9 cellular contexts compared by ENCODE assay signal in the genomic region with DNA sequence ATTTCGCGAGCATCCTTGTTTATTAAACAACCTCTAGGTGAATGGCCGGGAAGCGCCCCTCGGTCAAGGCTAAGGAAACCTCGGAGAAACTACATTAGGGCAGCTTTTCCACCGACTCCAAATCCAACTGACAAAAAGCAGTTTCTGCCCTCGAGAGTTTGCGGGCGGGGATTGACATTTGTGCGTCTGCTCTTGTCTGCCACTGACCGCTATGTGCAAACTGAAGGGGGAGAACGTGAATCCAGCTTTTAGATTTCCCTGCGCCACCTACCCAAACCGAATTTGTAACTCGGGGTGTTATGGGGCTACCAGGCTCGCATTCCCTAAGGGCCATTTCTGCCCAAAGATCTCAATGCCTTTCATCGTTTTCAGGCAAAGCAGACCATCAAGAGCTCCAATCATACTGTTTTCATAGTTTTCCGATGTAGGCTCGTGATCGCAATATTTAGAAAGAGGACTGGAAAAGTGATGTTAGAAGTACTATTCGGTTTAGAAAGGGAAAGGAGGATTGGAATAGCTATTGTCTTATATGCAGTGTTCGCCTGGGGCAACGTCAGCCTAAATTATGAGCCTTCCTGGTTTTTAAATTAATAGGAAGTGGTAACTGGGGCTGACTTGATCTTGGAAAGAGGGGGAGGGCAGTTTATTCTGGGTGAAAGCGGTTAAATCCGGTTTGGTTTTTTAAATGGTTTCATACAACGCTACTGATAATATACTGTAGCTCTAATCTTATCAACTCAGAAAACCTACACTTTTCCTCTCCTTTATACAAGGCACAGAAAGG. TPM values are rescaled to one million over a fixed set of nuclear protein-coding genes. Genes with fewer than 3 reads are reported as not detected.
A peak's percentile ranks its signal among the peaks of the same experiment; 100 is the strongest.
DNase-seq lines count a peak whose midpoint lies in the region; ATAC-seq, FAIRE-seq and TF ChIP-seq lines count a peak whose summit lies in the region.
"Had no signal": no experiment of that assay in that cellular context is flagged by ENCODE, and none has a peak within 500 bp of the region (broad histone marks: within the 10 kb centered on the region; RNA-seq: fewer than 3 reads in every experiment).

No MANE protein-coding gene starts in this region.

- no peaks in the 10 kb centered on the region for H3K27me3 ChIP-seq in AG04450 (ENCODE audit: control insufficient read depth, insufficient read depth, low read length)
- no peaks in the 10 kb centered on the region for H3K27me3 ChIP-seq in endothelial cell of umbilical vein (ENCODE audit: control insufficient read depth in 2 of 2, insufficient read depth in 2 of 2, low read length in 2 of 2)

- TF ChIP-seq CTCF in AG04450 (IDR thresholded peaks at IDR 0.05; ENCODE audit: low read depth, low read length) (no peak), endothelial cell of umbilical vein (IDR thresholded peaks at IDR 0.05; ENCODE audit: extremely low read depth in 1 of 2, insufficient read depth in 1 of 2, low read depth in 1 of 2, low read length in 2 of 2) (no peak)

- H3K4me3 Mint-ChIP-seq in naive thymus-derived CD8-positive, alpha-beta T cell = peak overlapping the region; percentile 13 to 88 (median 51)

- TF ChIP-seq POLR2A in endothelial cell of umbilical vein (IDR thresholded peaks at IDR 0.05; ENCODE audit: low read depth, low read length) = no peak

- CTCF ChIA-PET in AG04450 (lab: Charles Lee) = no interaction called here
- CTCF ChIA-PET in endothelial cell of umbilical vein (lab: Charles Lee) = interaction anchor here (1.4 to 1.7 kb wide), 5 partner anchors 9 to 51 kb away, joined by 3 to 11 read pairs (median 6); no protein-coding TSS in a partner anchor

- POLR2A ChIA-PET in AG04450 (lab: Yijun Ruan, JAX) = interaction anchor here (0.7 to 1.9 kb wide), 2 partner anchors 13 to 44 kb away, joined by 3 to 7 read pairs; no protein-coding TSS in a partner anchor
- POLR2A ChIA-PET in endothelial cell of umbilical vein (lab: Charles Lee) = interaction anchor here (1.5 kb wide), 1 partner anchor 43 kb away, joined by 10 read pairs; no protein-coding TSS in a partner anchor
- POLR2A ChIA-PET in naive thymus-derived CD8-positive, alpha-beta T cell (lab: Charles Lee) = no interaction called here

- peak overlapping the region; percentile 99 for H3K4me2 ChIP-seq in endothelial cell of umbilical vein (ENCODE audit: insufficient read depth, low read length)

- no peaks in the 10 kb centered on the region for H3K36me3 ChIP-seq in endothelial cell of umbilical vein (ENCODE audit: control insufficient read depth in 2 of 2, extremely low read depth in 1 of 2, insufficient read depth in 2 of 2, low read length in 2 of 2)

- H3K27ac ChIP-seq in AG04450 (ENCODE audit: low read depth, low read length) (peak overlapping the region; percentile 42), endothelial cell of umbilical vein (ENCODE audit: insufficient read depth, low read depth, low read length) (peak overlapping the region; percentile 100)

- H3K79me2 ChIP-seq in endothelial cell of umbilical vein (ENCODE audit: control insufficient read depth, insufficient read depth, low read length) = peaks cover 54% of the 10 kb centered on the region

- DNase-seq in AG04450 (ENCODE audit: low read depth, low spot score) (no peak), Kasumi-1 (lab: John Stamatoyannopoulos, UW) (peak; percentile 26 to 54), endothelial cell of umbilical vein (ENCODE audit: low read depth, low spot score) (peak; percentile 76), posterior vena cava (ENCODE audit: low spot score) (no peak)
- DNase-seq in naive thymus-derived CD8-positive, alpha-beta T cell = no peak

- H3K4me3 ChIP-seq in AG04450 (ENCODE audit: low read depth, low read length) (peak overlapping the region; percentile 60), endothelial cell of umbilical vein (replicated peaks in 1 of 3; ENCODE audit: insufficient read depth in 1 of 3, low read depth in 1 of 3, low read length in 3 of 3) (peak overlapping the region; percentile 24 to 94 (median 58))

- intact Hi-C loops in endothelial cell of umbilical vein (cut with micrococcal nuclease) = loop anchor here (5.0 kb wide), 1 partner anchor 301 kb away; no protein-coding TSS in a partner anchor
- intact Hi-C loops in posterior vena cava (cut with DNase I) = no loop called here

- ATAC-seq in naive thymus-derived CD8-positive, alpha-beta T cell = no peak
- ATAC-seq in GM18498 (IDR thresholded peaks at IDR 0.05; ENCODE audit: unreplicated experiment) (no peak), HG02623 (IDR thresholded peaks at IDR 0.05; ENCODE audit: unreplicated experiment) (no peak), GM18873 (IDR thresholded peaks at IDR 0.05; ENCODE audit: low FRiP score, unreplicated experiment) (no peak)

- peaks cover 14 to 27% (median 25%) of the 10 kb centered on the region in 5 donors for H3K27me3 Mint-ChIP-seq in naive thymus-derived CD8-positive, alpha-beta T cell

- peak overlapping the region; percentile 8 for H2AFZ ChIP-seq in endothelial cell of umbilical vein (ENCODE audit: low read depth, low read length)

- H3K27ac Mint-ChIP-seq in naive thymus-derived CD8-positive, alpha-beta T cell = no peak overlapping the region

- no peaks in the 10 kb centered on the region for H3K9me3 Mint-ChIP-seq in naive thymus-derived CD8-positive, alpha-beta T cell

- H3K9me3 ChIP-seq in AG04450 (ENCODE audit: control insufficient read depth, insufficient read depth, low read length) (no peaks in the 10 kb centered on the region; the same call in 1 of the 2 replicates), endothelial cell of umbilical vein (replicated peaks; ENCODE audit: control insufficient read depth, insufficient read depth, low read length) (no peaks in the 10 kb centered on the region)

- H4K20me1 ChIP-seq in endothelial cell of umbilical vein (replicated peaks; ENCODE audit: control insufficient read depth, extremely low read depth, insufficient read depth, low read length) = no peaks in the 10 kb centered on the region

- peak overlapping the region; percentile 99 for H3K9ac ChIP-seq in endothelial cell of umbilical vein (replicated peaks; ENCODE audit: extremely low read depth, insufficient read depth, low read length)

- no TSS peak for BruUV-seq in endothelial cell of umbilical vein (replicated peaks; lab: Mats Ljungman, UMichigan)

- H3K9me1 ChIP-seq in endothelial cell of umbilical vein (replicated peaks; ENCODE audit: control insufficient read depth, extremely low read depth, insufficient read depth, low read length) = no peaks in the 10 kb centered on the region

- peaks cover 3 to 23% (median 17%) of the 10 kb centered on the region in 4 donors for H3K4me1 Mint-ChIP-seq in naive thymus-derived CD8-positive, alpha-beta T cell

- no peaks in the 10 kb centered on the region for H3K36me3 Mint-ChIP-seq in naive thymus-derived CD8-positive, alpha-beta T cell

- peaks cover 54% of the 10 kb centered on the region for H3K4me1 ChIP-seq in endothelial cell of umbilical vein (ENCODE audit: control insufficient read depth, extremely low read depth, insufficient read depth, low read length)

- dilution Hi-C loops in endothelial cell of umbilical vein (cut with MboI; ENCODE audit: extremely low pct_ligation_motif_present, low sequenced_read_pairs) = no loop called here

- peak; percentile 62 for FAIRE-seq in endothelial cell of umbilical vein (lab: Jason Lieb, UNC)
- FAIRE-seq: GM18507 had no signal

TF ChIP-seq in endothelial cell of umbilical vein, 7 proteins besides CTCF, POLR2A, EP300 and RAD21:
- TF ChIP-seq MYC (IDR thresholded peaks at IDR 0.05; ENCODE audit: low read depth, low read length) (no peak), FOS (IDR thresholded peaks at IDR 0.05; ENCODE audit: borderline replicate concordance, insufficient read depth, low read length) (no peak), EZH2 (IDR thresholded peaks at IDR 0.05; ENCODE audit: borderline replicate concordance, low read depth, low read length, severe bottlenecking) (no peak), JUN (IDR thresholded peaks at IDR 0.05; ENCODE audit: borderline replicate concordance, insufficient read depth, insufficient read length, low read depth) (no peak), POLR2AphosphoS5 (IDR thresholded peaks at IDR 0.05; ENCODE audit: insufficient read depth, low read depth, low read length) (no peak), GATA2 (IDR thresholded peaks at IDR 0.05; ENCODE audit: insufficient read depth, insufficient read length, low read depth, low read length) (no peak)

RNA-seq across cellular contexts. Expression of a gene that starts 45.4 kb away (rescaled TPM):
- polyA plus RNA-seq in AG04450 (2011; rRNA removed) (61.1 and 62.8 TPM in 2 replicates), endothelial cell of umbilical vein (13.5 and 21.6 TPM in 2 replicates)
- 116 and 172 TPM in 2 replicates for polyA minus RNA-seq in AG04450 (2011; rRNA and poly(A)+ RNA removed)
- total RNA-seq in endothelial cell of umbilical vein (267 and 296 TPM in 2 replicates), posterior vena cava (10 to 100 TPM; 44.3 to 45.1 TPM)
- polyA plus RNA-seq in endothelial cell of umbilical vein (2011; cell fraction: cytosol; rRNA removed) = 24.8 and 26.2 TPM in 2 replicates
- 32.4 and 41.5 TPM in 2 replicates for polyA plus RNA-seq in endothelial cell of umbilical vein (2011; cell fraction: nucleus; rRNA removed)
- 88.2 and 130 TPM in 2 replicates for polyA plus RNA-seq in endothelial cell of umbilical vein (2012)
- 112 and 113 TPM in 2 replicates for polyA minus RNA-seq in endothelial cell of umbilical vein
- not detected for polyA minus RNA-seq in endothelial cell of umbilical vein (2011; cell fraction: cytosol; rRNA and poly(A)+ RNA removed)
- 87.1 and 122 TPM in 2 replicates for polyA minus RNA-seq in endothelial cell of umbilical vein (2011; cell fraction: nucleus; rRNA and poly(A)+ RNA removed)
- total RNA-seq in naive thymus-derived CD8-positive, alpha-beta T cell = 1 to 10 TPM in 1 of 2 experiments, under 1 TPM in 1; 0.36 to 2.2 TPM
- not detected for polyA plus RNA-seq in naive thymus-derived CD8-positive, alpha-beta T cell

Comparison
In these comparisons a context has a peak if more than half of its experiments do, and no peak if none do; other contexts are left out.
1. DNase-seq: peak in Kasumi-1 (2 of 2) and endothelial cell of umbilical vein (single experiment); none in AG04450 (single experiment), naive thymus-derived CD8-positive, alpha-beta T cell (0 of 10) and posterior vena cava (single experiment).
2. RNA of a gene that starts 45.4 kb away (total RNA-seq): 267 to 296 TPM in endothelial cell of umbilical vein and 44.3 to 45.1 TPM in posterior vena cava; 0.36 to 2.2 TPM in naive thymus-derived CD8-positive, alpha-beta T cell; every median in the first group is over 10 times any median in the second.